11 cellular contexts compared by ENCODE assay signal in the genomic region with DNA sequence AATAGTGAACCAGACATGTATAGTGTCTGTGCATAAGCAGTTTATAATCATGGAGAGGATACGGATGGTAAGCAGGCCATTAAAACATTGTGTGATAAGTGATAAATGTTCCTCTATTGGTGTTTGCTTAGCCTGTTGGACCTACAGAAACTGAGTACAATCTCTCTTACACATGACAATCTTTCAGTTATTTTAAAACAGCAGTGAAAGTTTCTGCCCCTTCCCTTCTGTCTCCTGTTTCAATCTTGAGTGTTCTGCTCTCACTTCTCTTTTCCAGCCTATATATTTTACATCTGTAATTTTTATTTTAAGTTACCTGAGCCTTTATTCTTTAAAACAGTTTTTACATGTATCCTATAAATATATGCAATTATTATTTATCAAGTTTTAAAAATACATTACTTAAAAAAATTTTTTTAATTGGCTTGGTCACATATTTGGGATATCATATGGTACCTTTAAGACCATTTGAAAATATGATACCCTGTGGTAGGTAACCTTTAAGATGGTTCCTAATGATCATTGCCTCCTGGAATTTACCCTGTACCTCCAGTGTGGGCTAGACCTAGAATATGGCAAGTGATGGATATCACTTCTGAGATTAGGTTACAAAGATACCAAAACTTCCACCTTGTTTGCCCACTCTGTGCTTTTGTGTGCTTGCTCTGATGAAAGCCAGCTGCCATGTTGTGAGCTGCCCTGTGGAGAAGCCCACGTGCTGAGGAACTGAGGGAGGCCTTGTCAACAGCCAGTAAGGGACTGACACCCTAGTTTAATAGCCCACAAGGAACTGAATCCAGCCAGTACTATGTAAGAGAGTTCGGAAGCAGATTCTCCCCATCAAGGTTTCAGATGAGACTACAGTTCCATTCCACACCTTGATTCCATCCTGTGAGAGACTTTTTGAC.
DNase-seq lines count a peak whose midpoint lies in the region; ATAC-seq, FAIRE-seq and TF ChIP-seq lines count a peak whose summit lies in the region.
"Had no signal": no experiment of that assay in that cellular context is flagged by ENCODE, and none has a peak within 500 bp of the region (broad histone marks: within the 10 kb centered on the region; RNA-seq: fewer than 3 reads in every experiment).

No MANE protein-coding gene starts in this region.

- H3K4me3 ChIP-seq in GM06990 (replicated peaks; ENCODE audit: low read depth, low read length), result no peak overlapping the region
- no peak overlapping the region for H3K4me3 ChIP-seq in mesendoderm (ENCODE audit: low read length)
- H3K4me3 ChIP-seq: tibial artery had no signal

- H3K79me1 ChIP-seq in mesendoderm (ENCODE audit: low read length), result no peaks in the 10 kb centered on the region

- WGBS in mesendoderm (ENCODE audit: extremely low coverage, insufficient coverage, low lambda C conversion rate), result no CpG with 5 or more reads among the region's 3 CpGs

- ATAC-seq in HG02642 (IDR thresholded peaks at IDR 0.05; ENCODE audit: poor library complexity, unreplicated experiment) (peak; percentile 75), HG03521 (IDR thresholded peaks at IDR 0.05; ENCODE audit: unreplicated experiment) (peak; percentile 54)

- H4K8ac ChIP-seq in mesendoderm (ENCODE audit: low read depth, low read length), result no peak overlapping the region

- H3K27me3 ChIP-seq in GM06990 (replicated peaks; ENCODE audit: control insufficient read depth, insufficient read depth, low read length) (no peaks in the 10 kb centered on the region), mesendoderm (ENCODE audit: insufficient read depth, low read length, poor library complexity) (no peaks in the 10 kb centered on the region)
- H3K27me3 ChIP-seq: tibial artery had no signal

- peak; percentile 35 for DNase-seq in GM06990 (ENCODE audit: extremely low read depth, insufficient read length)
- DNase-seq in GM19239 (ENCODE audit: insufficient read length, low spot score), result no peak
- no peak for DNase-seq in activated T-helper 1 cell treated with anti-CD3 and anti-CD28 coated beads, Interleukin-12 subunit alpha, Interleukin-12 subunit beta, Interleukin-2, Interleukin-4 antibody, amounts not matched to agents 30 ng/mL and 10 ng/mL and 1 ng/mL, durations not matched to agents 14 hours and 24 hours and 36 hours (ENCODE audit: low spot score)
- no peak for DNase-seq in GM19238 (ENCODE audit: insufficient read length, low spot score)
- no peak for DNase-seq in pons (ENCODE audit: low spot score)
- DNase-seq in mesendoderm, result no peak
- DNase-seq: EL, NCI-H526, tibial artery had no signal

- H2BK120ac ChIP-seq in mesendoderm (ENCODE audit: low read depth, low read length), result no peak overlapping the region

- no peak overlapping the region for H2BK5ac ChIP-seq in mesendoderm (ENCODE audit: low read length)

- no peaks in the 10 kb centered on the region for H3K4me1 ChIP-seq in mesendoderm (ENCODE audit: control insufficient read depth, low read depth, low read length)
- H3K4me1 ChIP-seq: tibial artery had no signal

- H3K23ac ChIP-seq in mesendoderm (ENCODE audit: low read length), result no peak overlapping the region

- no peak overlapping the region for H3K27ac Mint-ChIP-seq in activated T-helper 1 cell treated with anti-CD3 and anti-CD28 coated beads, Interleukin-12 subunit alpha, Interleukin-12 subunit beta, Interleukin-2, Interleukin-4 antibody, amounts not matched to agents 30 ng/mL and 10 ng/mL and 1 ng/mL, durations not matched to agents 14 hours and 24 hours and 36 hours

- peaks cover 16% of the 10 kb centered on the region for H3K36me3 Mint-ChIP-seq in activated T-helper 1 cell treated with anti-CD3 and anti-CD28 coated beads, Interleukin-12 subunit alpha, Interleukin-12 subunit beta, Interleukin-2, Interleukin-4 antibody, amounts not matched to agents 30 ng/mL and 10 ng/mL and 1 ng/mL, durations not matched to agents 14 hours and 24 hours and 36 hours (ENCODE audit: low read depth)

- no peak overlapping the region for H3K27ac ChIP-seq in mesendoderm (ENCODE audit: low read depth, low read length)
- H3K27ac ChIP-seq: tibial artery had no signal

- H2BK15ac ChIP-seq in mesendoderm (replicated peaks; ENCODE audit: low read depth), result no peak overlapping the region

- H3K9me3 Mint-ChIP-seq in activated T-helper 1 cell treated with anti-CD3 and anti-CD28 coated beads, Interleukin-12 subunit alpha, Interleukin-12 subunit beta, Interleukin-2, Interleukin-4 antibody, amounts not matched to agents 30 ng/mL and 10 ng/mL and 1 ng/mL, durations not matched to agents 14 hours and 24 hours and 36 hours, result peaks cover 4% of the 10 kb centered on the region

- no peaks in the 10 kb centered on the region for H3K4me1 Mint-ChIP-seq in activated T-helper 1 cell treated with anti-CD3 and anti-CD28 coated beads, Interleukin-12 subunit alpha, Interleukin-12 subunit beta, Interleukin-2, Interleukin-4 antibody, amounts not matched to agents 30 ng/mL and 10 ng/mL and 1 ng/mL, durations not matched to agents 14 hours and 24 hours and 36 hours (ENCODE audit: low read depth)

- no peak overlapping the region for H2AK5ac ChIP-seq in mesendoderm (ENCODE audit: low read length)

- no peak overlapping the region for H3K4me2 ChIP-seq in mesendoderm (ENCODE audit: low read length)

- TF ChIP-seq CTCF in GM06990 (IDR thresholded peaks at IDR 0.05; ENCODE audit: insufficient read depth, low read length, poor library complexity, severe bottlenecking), result no peak

- FAIRE-seq in GM19239 (lab: Jason Lieb, UNC), result peak; percentile 59

- H3K4me3 Mint-ChIP-seq in activated T-helper 1 cell treated with anti-CD3 and anti-CD28 coated beads, Interleukin-12 subunit alpha, Interleukin-12 subunit beta, Interleukin-2, Interleukin-4 antibody, amounts not matched to agents 30 ng/mL and 10 ng/mL and 1 ng/mL, durations not matched to agents 14 hours and 24 hours and 36 hours, result no peak overlapping the region

- no peak overlapping the region for H3K4ac ChIP-seq in mesendoderm (ENCODE audit: low read depth, low read length)

- intact Hi-C loops in activated T-helper 1 cell treated with anti-CD3 and anti-CD28 coated beads, Interleukin-12 subunit alpha, Interleukin-12 subunit beta, Interleukin-2, Interleukin-4 antibody, amounts not matched to agents 30 ng/mL and 10 ng/mL and 1 ng/mL, durations not matched to agents 14 hours and 24 hours and 36 hours (cut with micrococcal nuclease), result no loop called here

- H3K18ac ChIP-seq in mesendoderm (ENCODE audit: low read length), result no peak overlapping the region

- no peaks in the 10 kb centered on the region for H3K27me3 Mint-ChIP-seq in activated T-helper 1 cell treated with anti-CD3 and anti-CD28 coated beads, Interleukin-12 subunit alpha, Interleukin-12 subunit beta, Interleukin-2, Interleukin-4 antibody, amounts not matched to agents 30 ng/mL and 10 ng/mL and 1 ng/mL, durations not matched to agents 14 hours and 24 hours and 36 hours (ENCODE audit: insufficient read depth)

- H3K56ac ChIP-seq in mesendoderm (ENCODE audit: low read length), result no peak overlapping the region

- H3K36me3 ChIP-seq in GM06990 (ENCODE audit: control insufficient read depth, insufficient read depth, low read length) (no peaks in the 10 kb centered on the region), mesendoderm (ENCODE audit: control insufficient read depth, insufficient read depth, low read length) (no peaks in the 10 kb centered on the region)

- no peaks in the 10 kb centered on the region for H3K79me2 ChIP-seq in mesendoderm (ENCODE audit: control insufficient read depth, insufficient read depth, low read length)

- H3K9ac ChIP-seq in mesendoderm (ENCODE audit: low read length), result no peak overlapping the region

- H4K5ac ChIP-seq in mesendoderm (ENCODE audit: low read length), result no peak overlapping the region
